13 cellular contexts compared by ENCODE assay signal in the genomic region with DNA sequence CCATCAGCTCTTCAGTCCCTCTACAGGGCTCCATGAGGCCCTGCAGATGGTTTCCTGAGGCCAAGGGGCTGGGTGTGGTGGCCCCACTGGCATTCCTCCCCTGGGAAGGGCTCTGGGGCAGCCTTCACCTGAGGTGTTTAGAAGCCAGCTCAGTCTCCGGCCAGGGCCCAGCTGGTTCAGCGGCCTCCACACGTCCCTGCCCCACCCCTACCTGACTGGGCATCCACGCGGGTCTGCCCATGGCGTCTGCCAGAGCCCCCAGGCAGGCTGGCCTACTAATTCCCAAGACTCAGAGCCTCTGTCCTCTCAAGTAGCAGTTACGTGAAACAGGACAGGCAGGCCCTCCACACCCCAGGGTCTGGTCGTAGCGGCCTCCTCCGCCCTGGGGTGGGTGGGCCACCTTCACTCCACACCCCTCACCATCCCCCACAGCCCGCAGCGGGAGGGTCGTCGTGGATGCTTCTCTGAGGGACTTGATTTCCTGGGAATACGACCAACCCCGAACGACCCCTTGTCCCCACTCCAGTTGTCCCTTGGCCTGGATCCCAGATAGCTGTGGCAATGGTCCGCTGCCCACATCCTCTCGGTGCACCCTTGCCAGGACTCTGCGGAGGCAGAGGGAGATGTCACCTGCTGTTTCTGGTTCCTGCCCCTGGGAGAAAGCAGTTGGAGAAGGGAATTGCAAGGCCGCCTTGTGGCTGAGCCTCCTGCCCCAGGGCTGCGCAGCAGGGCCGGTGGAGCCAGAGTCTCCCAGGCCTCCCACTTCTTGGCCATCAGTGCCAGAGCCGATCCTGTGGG. TPM values are rescaled to one million over a fixed set of nuclear protein-coding genes. Genes with fewer than 3 reads are reported as not detected.
DNase-seq lines count a peak whose midpoint lies in the region; ATAC-seq and TF ChIP-seq lines count a peak whose summit lies in the region.
"Had no signal": no experiment of that assay in that cellular context is flagged by ENCODE, and none has a peak within 500 bp of the region (broad histone marks: within the 10 kb centered on the region; RNA-seq: fewer than 3 reads in every experiment).

No MANE protein-coding gene starts in this region.

- H3K27me3 Mint-ChIP-seq in brain, result no peaks in the 10 kb centered on the region

- WGBS in stomach, 5 donors, result 39 to 63% (median 50%) methylated on average over 16 to 24 of the region's 24 CpGs

- intact Hi-C loops in left lung (cut with DNase I) (loop anchor here (10.0 kb wide), 2 partner anchors 65 to 85 kb away; no protein-coding TSS in a partner anchor), stomach (cut with DNase I; ENCODE audit: low total_unique reads) (no loop called here)

- H3K27ac Mint-ChIP-seq in brain, result peak overlapping the region in 4 of 5 experiments; percentile 55 to 86 (median 66)

- no peak for TF ChIP-seq POLR2A in stomach (IDR thresholded peaks at IDR 0.05)

- no peak for TF ChIP-seq EP300 in stomach (IDR thresholded peaks at IDR 0.05)

- no peak overlapping the region for H3K4me3 Mint-ChIP-seq in brain

- H3K4me1 ChIP-seq in HUES6 (ENCODE audit: control insufficient read depth, insufficient read depth, low read length) (peaks cover 5% of the 10 kb centered on the region; the same call in 1 of the 2 replicates), left lung (peaks cover 2 to 21% of the 10 kb centered on the region in 2 donors), stomach (peaks cover 29 to 74% (median 52%) of the 10 kb centered on the region in 4 donors)

- H3K36me3 Mint-ChIP-seq in brain, result peaks cover 44% of the 10 kb centered on the region

- DNase-seq in left lung (no peak), stomach (no peak)
- no peak for DNase-seq in activated CD4-positive, alpha-beta T cell treated with anti-CD3 and anti-CD28 coated beads, Interleukin-2, amount 50 U/mL, for 1 hour
- DNase-seq in stimulated activated CD4-positive, alpha-beta T cell treated with anti-CD3 and anti-CD28 coated beads, Interleukin-12 subunit alpha, Interleukin-12 subunit beta, amount 100 ng/mL, for 4 hours, result no peak
- DNase-seq: KBM-7; NCI-H524; stimulated activated CD4-positive, alpha-beta T cell treated with anti-CD3 and anti-CD28 coated beads, Interleukin-1b, Interleukin-23, amount 100 ng/mL, for 48 hours; T-helper 2 cell had no signal

- TF ChIP-seq CTCF in brain (conservative IDR thresholded peaks at IDR 0.05) (no peak), left lung (IDR thresholded peaks at IDR 0.05) (no peak), stomach (IDR thresholded peaks at IDR 0.05) (no peak)

- peaks cover 96% of the 10 kb centered on the region for H3K36me3 ChIP-seq in HUES6 (ENCODE audit: control insufficient read depth, insufficient read depth, low read length)
- peaks cover 4 to 100% of the 10 kb centered on the region in 2 donors for H3K36me3 ChIP-seq in left lung
- peaks cover 77 to 100% (median 100%) of the 10 kb centered on the region in 4 donors for H3K36me3 ChIP-seq in stomach

- no peaks in the 10 kb centered on the region for H3K9me3 ChIP-seq in HUES6 (ENCODE audit: control insufficient read depth, insufficient read depth, low read depth, low read length)
- no peaks in the 10 kb centered on the region for H3K9me3 ChIP-seq in left lung
- H3K9me3 ChIP-seq in stomach, result no peaks in the 10 kb centered on the region

- peaks cover 13% of the 10 kb centered on the region for H3K4me1 Mint-ChIP-seq in brain

- peak overlapping the region; percentile 21 for H3K9ac ChIP-seq in HUES6 (ENCODE audit: low read length)

- H3K4me3 ChIP-seq in HUES6 (ENCODE audit: low read depth, low read length) (no peak overlapping the region), left lung (no peak overlapping the region), stomach (no peak overlapping the region)

- H3K27me3 ChIP-seq in HUES6 (ENCODE audit: control insufficient read depth, insufficient read depth, low read length) (no peaks in the 10 kb centered on the region), left lung (no peaks in the 10 kb centered on the region), stomach (no peaks in the 10 kb centered on the region)

- H3K27ac ChIP-seq in HUES6 (ENCODE audit: low read depth, low read length) (no peak overlapping the region), left lung (peak overlapping the region; percentile 44 to 53), stomach (peak overlapping the region; percentile 54 to 88 (median 78))

- peak; percentile 31 for ATAC-seq in left lung
- no peak for ATAC-seq in GM21515 (IDR thresholded peaks at IDR 0.05; ENCODE audit: unreplicated experiment)
- ATAC-seq in GM21423 (IDR thresholded peaks at IDR 0.05; ENCODE audit: unreplicated experiment), result no peak

- no peaks in the 10 kb centered on the region for H3K9me3 Mint-ChIP-seq in brain

RNA-seq across cellular contexts. Expression of gene CAPN12, which starts 24.3 kb away (rescaled TPM):
- 0.44 TPM for polyA plus RNA-seq in brain (ENCODE audit: insufficient read depth, low read depth, low replicate concordance)
- total RNA-seq in left lung, result 1 to 10 TPM; 1.7 to 4.5 TPM
- 10 to 100 TPM in 1 of 5 donors, 1 to 10 TPM in 4; 1.2 to 33.3 (median 4.8) TPM for total RNA-seq in stomach
- polyA plus RNA-seq in stomach, result 10 to 100 TPM in 2 of 3 donors, 1 to 10 TPM in 1; 3.4 to 16.9 (median 16.3) TPM

RNA-seq across cellular contexts. Expression of gene LGALS7, which starts 53.4 kb away (rescaled TPM):
- polyA plus RNA-seq in brain (ENCODE audit: insufficient read depth, low read depth, low replicate concordance) (not detected), stomach (1,000 to 10,000 TPM in 1 of 3 donors, 1 to 10 TPM in 1, not detected in 1; 1.7 to 1,381 TPM)
- total RNA-seq in left lung (1 to 10 TPM in 1 of 2 donors, not detected in 1; 1.4 TPM), stomach (1 to 10 TPM in 1 of 5 donors, not detected in 4; 2.0 TPM)
- total RNA-seq: ureter had no signal
